In the genomic region with DNA sequence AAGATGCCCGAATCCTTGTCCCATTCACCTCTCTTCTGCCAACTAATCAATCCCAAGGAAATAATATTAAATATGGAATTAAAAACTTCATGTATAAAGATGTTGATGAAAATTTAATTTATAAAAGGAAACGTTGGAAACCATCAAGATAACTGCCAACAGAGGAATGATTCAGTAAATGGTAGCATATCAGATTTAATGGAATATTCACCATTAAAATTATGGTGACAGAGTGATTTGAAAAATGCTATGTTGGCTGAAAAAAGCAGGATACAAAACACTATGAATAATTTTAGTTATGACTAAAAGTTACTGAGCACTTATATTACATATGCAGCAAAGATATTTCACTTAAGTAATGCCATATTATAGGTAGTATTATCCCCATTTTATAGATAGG, we compare ENCODE assay signal across 8 cellular contexts.
"Had no signal": no experiment of that assay in that cellular context is flagged by ENCODE, and none has a peak within 500 bp of the region (broad histone marks: within the 10 kb centered on the region; RNA-seq: fewer than 3 reads in every experiment).

No MANE protein-coding gene starts in this region.

- H3K9ac ChIP-seq: GM23248, KMS-11 had no signal

- H3K9me3 ChIP-seq: HAP-1 had no signal

- ATAC-seq: HCT116 had no signal

- DNase-seq: GM23248, GOT3, H7, HFFc6, KBM-7 had no signal

- H3K4me2 ChIP-seq: KMS-11 had no signal

- H3K4me3 ChIP-seq: GM23248, HAP-1 had no signal

- H3K36me3 ChIP-seq: HAP-1 had no signal

- H2AFZ ChIP-seq: GM23248 had no signal

- H3K4me1 ChIP-seq: HAP-1 had no signal

- H3K27ac ChIP-seq: GM23248, KMS-11 had no signal
